ENCODE assay signal across 34 cellular contexts in genomic region chr1:90452491-90452890, GRCh38.
"Had no signal": no experiment of that assay in that cellular context is flagged by ENCODE, and none has a peak within 500 bp of the region (broad histone marks: within the 10 kb centered on the region; RNA-seq: fewer than 3 reads in every experiment).

No MANE protein-coding gene starts in this region.

- H3K27ac ChIP-seq: PC-9, WERI-Rb-1 had no signal

- H3K4me2 ChIP-seq: PC-9 had no signal

- DNase-seq: activated CD4-positive, alpha-beta memory T cell treated with anti-CD3 and anti-CD28 coated beads, Interleukin-2, amount 10 ng/mL, durations not matched to agents 7 days and 5 days; activated CD4-positive, alpha-beta T cell treated with anti-CD3 and anti-CD28 coated beads for 1 hour; activated CD4-positive, alpha-beta T cell treated with anti-CD3 and anti-CD28 coated beads for 48 hours; activated CD4-positive, CD25-positive, alpha-beta regulatory T cell; activated CD8-positive, alpha-beta memory T cell treated with anti-CD3 and anti-CD28 coated beads for 24 hours; activated CD8-positive, alpha-beta memory T cell treated with anti-CD3 and anti-CD28 coated beads, Interleukin-2, amount 10 ng/mL, durations not matched to agents 7 days and 5 days; activated CD8-positive, alpha-beta memory T cell treated with anti-CD3 and anti-CD28 coated beads, Interleukin-2, amount 50 U/mL, for 48 hours; activated effector memory CD4-positive, alpha-beta T cell treated with Interleukin-2 at 50 U/mL for 16 hours; activated naive CD4-positive, alpha-beta T cell treated with anti-CD3 and anti-CD28 coated beads, Interleukin-2, amount 10 ng/mL, durations not matched to agents 7 days and 5 days; activated naive CD8-positive, alpha-beta T cell treated with anti-CD3 and anti-CD28 coated beads, Interleukin-2, amount 50 U/mL, for 24 hours; activated T-cell treated with anti-CD3 and anti-CD28 coated beads, Interleukin-2, amount 50 U/mL, for 48 hours; anterior cingulate cortex; caudate nucleus; cerebellar nuclear complex; MM.1S; NCI-H1092 treated with DMSO at 0.1 percent for 48 hours; NCI-H1417; NCI-H146; NCI-H187; NCI-H2029 treated with DMSO at 0.1 percent for 48 hours; NCI-H2107; NCI-H2171; NCI-H510A; NCI-H526; NCI-H748 treated with DMSO at 0.1 percent for 48 hours; NK-92 treated with Interleukin-12 subunit alpha and Interleukin-12 subunit beta, amount 100 ng/mL, for 24 hours; PC-9; Right ventricle myocardium superior; SW 1271; T-helper 1 cell; T-helper 2 cell; T-helper 9 cell; WERI-Rb-1 had no signal

- H2AFZ ChIP-seq: PC-9 had no signal

- H3K4me3 ChIP-seq: PC-9 had no signal

- FAIRE-seq: bronchial epithelial cell had no signal

- H3K36me3 ChIP-seq: WERI-Rb-1 had no signal
